ENCODE assay signal across 8 cellular contexts in genomic region chr16:67183627-67184452, GRCh38. TPM values are rescaled to one million over a fixed set of nuclear protein-coding genes. Genes with fewer than 3 reads are reported as not detected.
DNase-seq lines count a peak whose midpoint lies in the region; ATAC-seq and TF ChIP-seq lines count a peak whose summit lies in the region.

Gene MATCAP1 (minus strand): TSS chr16:67183963. CDS start chr16:67180610, 3,353 bp downstream.

- no peak for TF ChIP-seq EP300 in Ishikawa (IDR thresholded peaks at IDR 0.05; ENCODE audit: borderline replicate concordance)

- TF ChIP-seq CTCF in mucosa of descending colon (IDR thresholded peaks at IDR 0.05), result no peak

- H3K27ac ChIP-seq in epithelial cell of prostate, result peak within 1 kb of the TSS; percentile 90

- peak; percentile 88 for ATAC-seq in GM21619 (IDR thresholded peaks at IDR 0.05; ENCODE audit: unreplicated experiment)
- ATAC-seq in mucosa of descending colon, result peak; percentile 92

- intact Hi-C loops in mucosa of descending colon (cut with DNase I, micrococcal nuclease), result loop anchor here in 1 of 2 donors (10.0 kb wide), 1 partner anchor 209 kb away; no protein-coding TSS in a partner anchor

- H3K9me3 ChIP-seq in mucosa of descending colon, result no peaks in the 10 kb centered on the region

- H3K4me3 ChIP-seq in mucosa of descending colon, result peak within 1 kb of the TSS; percentile 43

- H3K4me1 ChIP-seq in mucosa of descending colon (ENCODE audit: low read depth), result peaks cover 25% of the 10 kb centered on the region

- H3K36me3 ChIP-seq in mucosa of descending colon (ENCODE audit: low read depth), result no peaks in the 10 kb centered on the region

- DNase-seq in DMS153 (lab: John Stamatoyannopoulos, UW) (peak; percentile 96), OCI-M2 (lab: John Stamatoyannopoulos, UW; ENCODE audit: unreplicated experiment) (peak; percentile 80), activated T-cell treated with anti-CD3 and anti-CD28 coated beads for 24 hours (ENCODE audit: low read depth) (peak; percentile 92), epithelial cell of prostate (ENCODE audit: low read depth, low spot score) (peak; percentile 91), mucosa of descending colon (peak; percentile 93 to 96 (median 95))
- peak; percentile 74 to 83 for DNase-seq in stimulated activated CD8-positive, alpha-beta memory T cell treated with anti-CD3 and anti-CD28 coated beads, Interleukin-4, amount 100 ng/mL, for 1 hour (ENCODE audit: low read depth in 2 of 2, low spot score in 1 of 2)

- TF ChIP-seq RAD21 in Ishikawa (IDR thresholded peaks at IDR 0.05; ENCODE audit: low read depth), result no peak

TF ChIP-seq in Ishikawa, 13 proteins besides CTCF, POLR2A, EP300 and RAD21:
- TF ChIP-seq NFIC (IDR thresholded peaks at IDR 0.05) (peak; percentile 54), YY1 (IDR thresholded peaks at IDR 0.05; ENCODE audit: low read depth) (no peak), TAF1 (IDR thresholded peaks at IDR 0.05; ENCODE audit: low read depth) (peak; percentile 67; the same call in 1 of the 2 replicates), MAX (IDR thresholded peaks at IDR 0.05) (peak; percentile 58; the same call in 1 of the 2 replicates), REST (IDR thresholded peaks at IDR 0.05; ENCODE audit: low read depth) (no peak), EGR1 (IDR thresholded peaks at IDR 0.05) (peak; percentile 81), ZBTB7A (IDR thresholded peaks at IDR 0.05; ENCODE audit: low read depth) (peak; percentile 76; the same call in 1 of the 2 replicates), CREB1 (IDR thresholded peaks at IDR 0.05; ENCODE audit: low read depth) (peak; percentile 80), TCF12 (IDR thresholded peaks at IDR 0.05; ENCODE audit: low read depth) (0 out of 2 replicates have a peak, but pooled peaks have one; percentile 32), FOXM1 (IDR thresholded peaks at IDR 0.05; ENCODE audit: borderline replicate concordance, low read depth) (no peak), CEBPB (IDR thresholded peaks at IDR 0.05) (no peak), TEAD4 (IDR thresholded peaks at IDR 0.05) (no peak; the same call in 1 of the 2 replicates)
- TF ChIP-seq, protein P1, sequence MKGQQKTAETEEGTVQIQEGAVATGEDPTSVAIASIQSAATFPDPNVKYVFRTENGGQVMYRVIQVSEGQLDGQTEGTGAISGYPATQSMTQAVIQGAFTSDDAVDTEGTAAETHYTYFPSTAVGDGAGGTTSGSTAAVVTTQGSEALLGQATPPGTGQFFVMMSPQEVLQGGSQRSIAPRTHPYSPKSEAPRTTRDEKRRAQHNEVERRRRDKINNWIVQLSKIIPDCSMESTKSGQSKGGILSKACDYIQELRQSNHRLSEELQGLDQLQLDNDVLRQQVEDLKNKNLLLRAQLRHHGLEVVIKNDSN (IDR thresholded peaks at IDR 0.05), result no peak
TF ChIP-seq in Ishikawa: peak in this region for 7.

RNA-seq across cellular contexts. Expression of gene MATCAP1, which starts in this region (rescaled TPM):
- total RNA-seq in mucosa of descending colon, result 10 to 100 TPM; 24.8 to 35.1 (median 29.2) TPM

Comparison
In these comparisons a context has a peak if more than half of its experiments do, and no peak if none do; other contexts are left out.
1. Peak in every context shown above with its lines: DNase-seq, ATAC-seq, H3K4me3 ChIP-seq and H3K27ac ChIP-seq.